Comparison of ENCODE assay signal across 10 cellular contexts in the genomic region with DNA sequence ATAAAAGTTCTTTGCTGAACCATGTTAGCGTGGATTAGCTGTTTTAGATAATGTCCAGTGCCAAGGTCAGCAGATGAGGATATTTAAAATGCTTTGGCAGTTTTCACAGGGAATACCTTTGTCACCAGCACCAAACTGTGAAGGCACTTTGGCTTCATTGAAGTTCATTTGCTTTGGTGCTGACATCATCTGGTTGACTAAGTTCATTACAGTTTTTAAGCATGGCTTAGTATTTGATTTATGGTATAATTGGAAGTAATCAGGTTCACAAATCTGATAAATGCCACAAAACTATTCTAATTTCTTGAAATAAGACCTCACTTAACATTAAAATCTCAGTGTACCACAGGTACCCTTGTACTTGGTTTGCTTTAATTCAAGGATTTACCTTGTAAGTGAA. TPM values are rescaled to one million over a fixed set of nuclear protein-coding genes. Genes with fewer than 3 reads are reported as not detected.
DNase-seq lines count a peak whose midpoint lies in the region; ATAC-seq, FAIRE-seq and TF ChIP-seq lines count a peak whose summit lies in the region.
"Had no signal": no experiment of that assay in that cellular context is flagged by ENCODE, and none has a peak within 500 bp of the region (broad histone marks: within the 10 kb centered on the region; RNA-seq: fewer than 3 reads in every experiment).

No MANE protein-coding gene starts in this region.

- H3K9me3 ChIP-seq in pancreas (no peaks in the 10 kb centered on the region), transverse colon (no peaks in the 10 kb centered on the region)
- H3K9me3 ChIP-seq: gastrocnemius medialis had no signal

- no peak for FAIRE-seq in pancreas (lab: Jason Lieb, UNC)

- H3K27ac ChIP-seq in brain microvascular endothelial cell (no peak overlapping the region), pancreas (no peak overlapping the region), transverse colon (no peak overlapping the region)

- ATAC-seq in pancreas: no peak
- ATAC-seq: gastrocnemius medialis had no signal

- TF ChIP-seq EP300 in transverse colon (IDR thresholded peaks at IDR 0.05; ENCODE audit: low read depth): no peak

- no peak for TF ChIP-seq POLR2A in transverse colon (IDR thresholded peaks at IDR 0.05)

- H3K36me3 ChIP-seq in brain microvascular endothelial cell (replicated peaks): peaks cover 3% of the 10 kb centered on the region
- H3K36me3 ChIP-seq in pancreas: peaks cover 0 to 4% (median 0%) of the 10 kb centered on the region in 3 donors
- peaks cover 0 to 3% (median 0%) of the 10 kb centered on the region in 4 donors for H3K36me3 ChIP-seq in transverse colon

- in situ Hi-C loops in brain microvascular endothelial cell (cut with HindIII; ENCODE audit: low pct_ligation_motif_present, low sequenced_read_pairs): no loop called here
- in situ Hi-C loops in transverse colon (cut with MboI; ENCODE audit: low pct_ligation_motif_present in 1 of 4, low pct_unique_long_range_greater_than_20kb in 1 of 4, low sequenced_read_pairs in 3 of 4): loop anchor here in 2 of 4 donors (25.0 kb wide), 2 partner anchors 156 to 356 kb away; partner anchors contain the start of gene RAI1 (in 1 of the 2)

- 9 to 11% methylated on average over 1 of the region's 1 CpG for WGBS in pancreas, 2 donors
- WGBS in transverse colon (ENCODE audit: low coverage in 1 of 2), 2 donors: 64 to 91% methylated on average over 1 of the region's 1 CpG

- no peak overlapping the region for H3K4me3 ChIP-seq in brain microvascular endothelial cell (ENCODE audit: low read depth, low read length)
- H3K4me3 ChIP-seq in pancreas: no peak overlapping the region
- no peak overlapping the region for H3K4me3 ChIP-seq in transverse colon
- H3K4me3 ChIP-seq: gastrocnemius medialis had no signal

- TF ChIP-seq CTCF in brain microvascular endothelial cell (IDR thresholded peaks at IDR 0.05; ENCODE audit: low read depth, low read length, missing control alignments) (peak; percentile 35), pancreas (IDR thresholded peaks at IDR 0.05) (no peak), transverse colon (IDR thresholded peaks at IDR 0.05) (no peak)

- peaks cover 0 to 30% (median 11%) of the 10 kb centered on the region in 3 donors for H3K4me1 ChIP-seq in pancreas
- H3K4me1 ChIP-seq in transverse colon: peaks cover 11 to 18% (median 14%) of the 10 kb centered on the region in 4 donors

- H3K27me3 ChIP-seq in brain microvascular endothelial cell (replicated peaks) (no peaks in the 10 kb centered on the region), pancreas (no peaks in the 10 kb centered on the region), transverse colon (no peaks in the 10 kb centered on the region)
- H3K27me3 ChIP-seq: gastrocnemius medialis had no signal

- peak; percentile 22 for DNase-seq in GM03348 (ENCODE audit: low spot score)
- peak; percentile 30 for DNase-seq in M059J (ENCODE audit: low read depth)
- DNase-seq in brain microvascular endothelial cell: no peak
- peak; percentile 36 to 65 for DNase-seq in lung microvascular endothelial cell (ENCODE audit: low read depth in 2 of 2)
- DNase-seq in stimulated activated CD4-positive, alpha-beta T cell treated with anti-CD3 and anti-CD28 coated beads, Interleukin-1b, Interleukin-23, amount 100 ng/mL, for 48 hours: no peak
- no peak for DNase-seq in pancreas
- DNase-seq in transverse colon: no peak
- DNase-seq in posterior cingulate gyrus: no peak
- DNase-seq: gastrocnemius medialis, T-helper 1 cell had no signal

- intact Hi-C loops in pancreas (cut with DNase I): loop anchor here in 1 of 3 donors (10.0 kb wide), 1 partner anchor 359 kb away; the partner anchor contains the start of gene RAI1
- intact Hi-C loops in transverse colon (cut with DNase I; ENCODE audit: low total_unique reads): no loop called here
- intact Hi-C loops in posterior cingulate gyrus (cut with DNase I): no loop called here

RNA-seq across cellular contexts. Expression of gene GID4, which starts 4.3 kb away (rescaled TPM):
- total RNA-seq in M059J (2014; rRNA removed; shearing (Covaris generic)): 5.9 and 8.2 TPM in 2 replicates
- total RNA-seq in lung microvascular endothelial cell (5.2 and 5.6 TPM in 2 replicates), pancreas (1 to 10 TPM; 5.2 to 9.6 (median 6.0) TPM), transverse colon (10 to 100 TPM in 2 of 4 donors, 1 to 10 TPM in 2; 7.0 to 39.6 (median 9.4) TPM)
- 1 to 10 TPM; 2.7 to 3.1 TPM for polyA plus RNA-seq in pancreas

RNA-seq across cellular contexts. Expression of gene ATPAF2, which starts 4.5 kb away (rescaled TPM):
- total RNA-seq in M059J (2014; rRNA removed; shearing (Covaris generic)): 12.3 and 14.4 TPM in 2 replicates
- total RNA-seq in lung microvascular endothelial cell (14.8 and 15.1 TPM in 2 replicates), pancreas (10 to 100 TPM in 4 of 6 donors, 1 to 10 TPM in 2; 7.3 to 18.0 (median 11.4) TPM), transverse colon (10 to 100 TPM; 17.3 to 65.1 (median 24.7) TPM)
- polyA plus RNA-seq in pancreas: 10 to 100 TPM; 15.9 to 18.4 TPM

RNA-seq across cellular contexts. Expression of gene DRG2, which starts 44.3 kb away (rescaled TPM):
- total RNA-seq in M059J (2014; rRNA removed; shearing (Covaris generic)): 40.6 and 41.3 TPM in 2 replicates
- 23.8 and 31.3 TPM in 2 replicates for total RNA-seq in lung microvascular endothelial cell
- 10 to 100 TPM; 13.4 to 24.0 (median 16.5) TPM for total RNA-seq in pancreas
- polyA plus RNA-seq in pancreas: 10 to 100 TPM; 42.0 to 46.9 TPM
- total RNA-seq in transverse colon: 10 to 100 TPM; 27.9 to 90.6 (median 33.3) TPM

Comparison
In these comparisons a context has a peak if more than half of its experiments do, and no peak if none do; other contexts are left out.
1. DNase-seq: peak in GM03348 (single experiment), M059J (single experiment) and lung microvascular endothelial cell (2 of 2); none in brain microvascular endothelial cell (single experiment), stimulated activated CD4-positive, alpha-beta T cell treated with anti-CD3 and anti-CD28 coated beads, Interleukin-1b, Interleukin-23, amount 100 ng/mL, for 48 hours (single experiment), pancreas (0 of 6), transverse colon (single experiment) and posterior cingulate gyrus (0 of 10).